ENCODE assay signal across 17 cellular contexts in the genomic region with DNA sequence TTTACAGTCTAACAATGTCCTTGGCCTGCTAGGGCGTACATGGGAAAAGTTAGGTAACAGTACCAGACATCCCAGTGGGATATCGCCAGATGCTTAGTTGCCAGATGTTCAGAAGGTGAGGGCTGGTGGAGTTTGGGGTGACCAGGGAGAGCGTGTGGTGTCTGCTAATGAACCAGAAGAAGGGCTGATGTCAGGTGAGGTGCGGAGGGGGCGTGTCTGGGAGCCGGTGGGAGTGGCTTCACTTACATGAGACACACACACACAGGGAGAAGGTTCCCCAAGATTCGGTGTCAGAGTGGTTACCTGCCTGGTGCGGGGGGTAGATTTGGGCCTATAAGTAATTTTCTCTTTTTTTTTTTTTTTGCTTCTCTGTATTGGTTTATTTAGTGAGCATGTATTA. TPM values are rescaled to one million over a fixed set of nuclear protein-coding genes. Genes with fewer than 3 reads are reported as not detected.
DNase-seq lines count a peak whose midpoint lies in the region; FAIRE-seq and TF ChIP-seq lines count a peak whose summit lies in the region.
"Had no signal": no experiment of that assay in that cellular context is flagged by ENCODE, and none has a peak within 500 bp of the region (broad histone marks: within the 10 kb centered on the region; RNA-seq: fewer than 3 reads in every experiment).

No MANE protein-coding gene starts in this region.

- H3K27ac ChIP-seq in brain microvascular endothelial cell (peak overlapping the region; percentile 91), keratinocyte (ENCODE audit: control insufficient read depth, insufficient read depth, low read length) (peak overlapping the region; percentile 79), uterus (peak overlapping the region; percentile 68)
- H3K27ac ChIP-seq: SJCRH30 had no signal

- H3K4me1 ChIP-seq in keratinocyte (ENCODE audit: control insufficient read depth, extremely low read depth, insufficient read depth, low read length) (peaks cover 18% of the 10 kb centered on the region), uterus (peaks cover 0 to 5% of the 10 kb centered on the region in 2 donors)
- H3K4me1 ChIP-seq: SJCRH30 had no signal

- H3K4me3 ChIP-seq in brain microvascular endothelial cell (ENCODE audit: low read depth, low read length) (no peak overlapping the region), keratinocyte (ENCODE audit: control insufficient read depth in 2 of 3, extremely low read depth in 1 of 3, insufficient read depth in 2 of 3, low read depth in 1 of 3, low read length in 3 of 3) (peak overlapping the region in 2 of 3 experiments; percentile 10 to 43), uterus (no peak overlapping the region)
- H3K4me3 ChIP-seq: SJCRH30 had no signal

- H3K79me2 ChIP-seq in keratinocyte (ENCODE audit: control insufficient read depth, insufficient read depth, low read length) = peaks cover 36% of the 10 kb centered on the region

- dilution Hi-C loops in keratinocyte (cut with MboI; ENCODE audit: extremely low pct_ligation_motif_present, low sequenced_read_pairs) = no loop called here

- TF ChIP-seq POLR2A in uterus (IDR thresholded peaks at IDR 0.05) = no peak

- peak overlapping the region; percentile 53 for H3K4me2 ChIP-seq in keratinocyte (ENCODE audit: control insufficient read depth, extremely low read depth, insufficient read depth, low read depth, low read length)

- FAIRE-seq in keratinocyte (lab: Jason Lieb, UNC) = no peak

- H2AFZ ChIP-seq in keratinocyte (ENCODE audit: control insufficient read depth, low read length) = no peak overlapping the region

- in situ Hi-C loops in brain microvascular endothelial cell (cut with HindIII; ENCODE audit: low pct_ligation_motif_present, low sequenced_read_pairs) = no loop called here

- H3K9me3 ChIP-seq in keratinocyte (ENCODE audit: control insufficient read depth, low read depth, low read length) (no peaks in the 10 kb centered on the region), uterus (no peaks in the 10 kb centered on the region)
- H3K9me3 ChIP-seq: gastroesophageal sphincter, SJCRH30 had no signal

- H4K20me1 ChIP-seq in keratinocyte (ENCODE audit: control insufficient read depth, extremely low read depth, insufficient read depth, low read length) = no peaks in the 10 kb centered on the region

- H3K9me1 ChIP-seq in keratinocyte (ENCODE audit: control insufficient read depth, extremely low read depth, insufficient read depth, low read length) = peaks cover 3% of the 10 kb centered on the region

- peaks cover 7% of the 10 kb centered on the region for H3K36me3 ChIP-seq in brain microvascular endothelial cell (replicated peaks)
- H3K36me3 ChIP-seq in keratinocyte (ENCODE audit: control insufficient read depth in 2 of 2, extremely low read depth in 1 of 2, insufficient read depth in 2 of 2, low read length in 2 of 2) = peaks cover 0 to 5% of the 10 kb centered on the region in 2 experiments
- no peaks in the 10 kb centered on the region for H3K36me3 ChIP-seq in uterus
- H3K36me3 ChIP-seq: SJCRH30 had no signal

- peak overlapping the region; percentile 53 for H3K9ac ChIP-seq in keratinocyte (ENCODE audit: control insufficient read depth, extremely low read depth, insufficient read depth, low read length)

- no peaks in the 10 kb centered on the region for H3K27me3 ChIP-seq in brain microvascular endothelial cell (replicated peaks)
- no peaks in the 10 kb centered on the region for H3K27me3 ChIP-seq in keratinocyte (ENCODE audit: control insufficient read depth, extremely low read depth, insufficient read depth, low read length)
- no peaks in the 10 kb centered on the region for H3K27me3 ChIP-seq in uterus
- H3K27me3 ChIP-seq: gastroesophageal sphincter, SJCRH30 had no signal

- DNase-seq in NCI-H69 (lab: John Stamatoyannopoulos, UW) (peak; percentile 47), brain microvascular endothelial cell (no peak), keratinocyte (ENCODE audit: low read depth, low spot score) (no peak), uterus (no peak), NCI-H446 treated with DMSO at 0.1 percent for 48 hours (lab: John Stamatoyannopoulos, UW) (no peak), NCI-H2196 treated with DMSO at 0.1 percent for 48 hours (lab: John Stamatoyannopoulos, UW; ENCODE audit: unreplicated experiment) (no peak), foreskin melanocyte (no peak)
- DNase-seq: activated CD4-positive, alpha-beta T cell treated with anti-CD3 and anti-CD28 coated beads, Interleukin-2, amount 50 U/mL, for 48 hours; AML-193; erythroblast; KBM-7; left cardiac atrium; NCI-H1694; SJCRH30; stimulated activated CD4-positive, alpha-beta T cell treated with anti-CD3 and anti-CD28 coated beads, Interleukin-1b, Interleukin-23, amount 100 ng/mL, for 48 hours; stimulated activated naive CD4-positive, alpha-beta T cell had no signal

- intact Hi-C loops in uterus (cut with DNase I; ENCODE audit: low total_unique reads) = no loop called here

- TF ChIP-seq CTCF in brain microvascular endothelial cell (IDR thresholded peaks at IDR 0.05; ENCODE audit: low read depth, low read length, missing control alignments) = no peak
- no peak for TF ChIP-seq CTCF in keratinocyte (optimal IDR thresholded peaks at IDR 0.05 in 1 of 3, IDR thresholded peaks at IDR 0.05 in 1 of 3, conservative IDR thresholded peaks at IDR 0.05 in 1 of 3; ENCODE audit: extremely low read depth in 1 of 3, insufficient read depth in 2 of 3, low read length in 3 of 3)
- TF ChIP-seq CTCF in uterus (IDR thresholded peaks at IDR 0.05) = no peak

RNA-seq across cellular contexts. Expression of a gene that starts 12.2 kb away (rescaled TPM):
- 40.4 to 53.9 TPM (median 47.0 TPM) in 3 replicates for polyA plus RNA-seq in keratinocyte
- 13.5 TPM for polyA plus RNA-seq in keratinocyte (2011; ENCODE audit: low read depth)
- 42.4 and 68.1 TPM in 2 replicates for polyA plus RNA-seq in keratinocyte (2011; cell fraction: cytosol; rRNA removed)
- 64.7 and 66.8 TPM in 2 replicates for polyA plus RNA-seq in keratinocyte (2011; cell fraction: nucleus; rRNA removed)
- polyA plus RNA-seq in keratinocyte (2012; ENCODE audit: low replicate concordance) = 22.9 and 43.5 TPM in 2 replicates
- 24.2 to 57.1 TPM (median 52.3 TPM) in 3 replicates for polyA minus RNA-seq in keratinocyte
- 36.8 TPM for polyA minus RNA-seq in keratinocyte (2011; cell fraction: cytosol; rRNA and poly(A)+ RNA removed)
- polyA minus RNA-seq in keratinocyte (2011; cell fraction: nucleus; rRNA and poly(A)+ RNA removed) = 14.5 and 32.2 TPM in 2 replicates
- 10 to 100 TPM; 22.9 to 98.1 (median 34.3) TPM for total RNA-seq in uterus

Comparison
In these comparisons a context has a peak if more than half of its experiments do, and no peak if none do; other contexts are left out.
1. H3K4me3 ChIP-seq: peak in keratinocyte (2 of 3); none in brain microvascular endothelial cell (single experiment) and uterus (0 of 2).
2. Peak in every context shown above with its lines, with median percentiles within 50 percentile points of each other: H3K27ac ChIP-seq.